23 cellular contexts compared by ENCODE assay signal in the genomic region with DNA sequence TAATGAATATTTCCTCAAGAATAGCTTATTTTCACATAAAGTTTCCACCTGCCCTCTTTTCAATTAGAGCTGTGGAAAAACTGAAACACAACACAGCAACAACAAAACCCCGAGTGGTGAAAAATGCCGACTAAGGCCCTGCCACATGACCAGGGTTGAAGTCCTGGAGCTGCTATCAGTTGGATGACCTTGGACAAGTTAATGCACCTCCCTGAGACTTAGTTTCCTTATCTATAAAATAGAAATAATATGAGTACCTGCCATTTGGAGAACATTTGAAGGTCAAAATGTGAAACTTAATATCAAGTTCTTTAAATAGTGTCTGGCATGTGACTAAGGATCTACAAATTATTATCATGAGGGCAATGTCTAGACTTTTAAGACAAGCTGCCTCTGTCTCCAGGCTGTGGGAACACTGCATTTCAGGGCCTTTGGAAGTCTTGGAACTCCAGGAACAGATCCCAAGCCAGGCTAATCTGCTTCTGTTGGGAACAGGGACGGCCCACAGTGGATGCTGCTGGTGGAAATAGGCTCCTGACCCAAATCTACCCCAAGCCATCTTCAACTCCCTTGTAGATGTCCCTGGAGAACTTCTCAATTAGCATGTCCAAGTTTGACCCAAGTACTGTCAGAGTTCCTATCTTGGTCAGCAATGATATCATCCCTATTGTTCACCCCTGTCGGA.
"Had no signal": no experiment of that assay in that cellular context is flagged by ENCODE, and none has a peak within 500 bp of the region (broad histone marks: within the 10 kb centered on the region; RNA-seq: fewer than 3 reads in every experiment).

No MANE protein-coding gene starts in this region.

- H3K4me1 Mint-ChIP-seq: activated B cell treated with CpG ODN at 0.5 μM for 24 hours; activated CD4-positive, alpha-beta memory T cell treated with anti-CD3 and anti-CD28 coated beads, Interleukin-2, amount 10 ng/mL, durations not matched to agents 7 days and 5 days; activated CD8-positive, alpha-beta memory T cell treated with anti-CD3 and anti-CD28 coated beads, Interleukin-2, amount 10 ng/mL, durations not matched to agents 7 days and 5 days; immature natural killer cell; stimulated activated memory B cell treated with anti-CD40 and anti-IgM and Interleukin-4, amounts not matched to agents 10 μg/mL and 1 μg/mL and 100 μg/mL, for 72 hours had no signal

- H3K27me3 Mint-ChIP-seq: activated CD4-positive, alpha-beta memory T cell treated with anti-CD3 and anti-CD28 coated beads, Interleukin-2, amount 10 ng/mL, durations not matched to agents 7 days and 5 days; activated CD8-positive, alpha-beta memory T cell treated with anti-CD3 and anti-CD28 coated beads, Interleukin-2, amount 10 ng/mL, durations not matched to agents 7 days and 5 days; activated naive CD8-positive, alpha-beta T cell treated with anti-CD3 and anti-CD28 coated beads, Interleukin-2, amount 10 ng/mL, durations not matched to agents 7 days and 5 days; stimulated activated memory B cell treated with anti-CD40 and anti-IgM and Interleukin-4, amounts not matched to agents 10 μg/mL and 1 μg/mL and 100 μg/mL, for 72 hours; T-cell had no signal

- ATAC-seq: activated CD8-positive, alpha-beta memory T cell treated with anti-CD3 and anti-CD28 coated beads, Interleukin-2, amount 10 ng/mL, durations not matched to agents 7 days and 5 days; gastrocnemius medialis; SK-N-SH treated with all-trans-retinoic acid at 6 μM for 48 hours; T-cell had no signal

- DNase-seq: activated B cell treated with CpG ODN at 0.5 μM for 24 hours; activated CD4-positive, alpha-beta memory T cell treated with anti-CD3 and anti-CD28 coated beads, Interleukin-2, amount 10 ng/mL, durations not matched to agents 7 days and 5 days; activated CD4-positive, alpha-beta T cell treated with anti-CD3 and anti-CD28 coated beads for 4 hours; activated CD8-positive, alpha-beta memory T cell treated with anti-CD3 and anti-CD28 coated beads, Interleukin-2, amount 10 ng/mL, durations not matched to agents 7 days and 5 days; activated naive CD8-positive, alpha-beta T cell treated with anti-CD3 and anti-CD28 coated beads, Interleukin-2, amount 10 ng/mL, durations not matched to agents 7 days and 5 days; amygdala; central memory CD4-positive, alpha-beta T cell; gastrocnemius medialis; immature natural killer cell; kidney glomerular epithelial cell; nucleus accumbens; right lobe of liver; SIG-M5; spleen; stimulated activated CD4-positive, alpha-beta T cell treated with anti-CD3 and anti-CD28 coated beads, Interleukin-4, amount 100 ng/mL, for 4 hours; T-cell had no signal

- H3K27ac ChIP-seq: gastrocnemius medialis, right lobe of liver, spleen, tibial nerve had no signal

- H3K9me3 ChIP-seq: gastrocnemius medialis, heart left ventricle, right lobe of liver, spleen, tibial nerve had no signal

- H3K27me3 ChIP-seq: gastrocnemius medialis, heart left ventricle, right lobe of liver, spleen, tibial nerve had no signal

- H3K4me3 ChIP-seq: gastrocnemius medialis, heart left ventricle, right lobe of liver, spleen, tibial nerve had no signal

- FAIRE-seq: colon had no signal

- H3K27ac Mint-ChIP-seq: activated B cell treated with CpG ODN at 0.5 μM for 24 hours; activated CD4-positive, alpha-beta memory T cell treated with anti-CD3 and anti-CD28 coated beads, Interleukin-2, amount 10 ng/mL, durations not matched to agents 7 days and 5 days; activated CD8-positive, alpha-beta memory T cell treated with anti-CD3 and anti-CD28 coated beads, Interleukin-2, amount 10 ng/mL, durations not matched to agents 7 days and 5 days; activated naive CD8-positive, alpha-beta T cell treated with anti-CD3 and anti-CD28 coated beads, Interleukin-2, amount 10 ng/mL, durations not matched to agents 7 days and 5 days; brain; immature natural killer cell; nephron; stimulated activated memory B cell treated with anti-CD40 and anti-IgM and Interleukin-4, amounts not matched to agents 10 μg/mL and 1 μg/mL and 100 μg/mL, for 72 hours; T-cell had no signal

- H3K4me1 ChIP-seq: gastrocnemius medialis, right lobe of liver, spleen, tibial nerve had no signal

- H3K36me3 ChIP-seq: gastrocnemius medialis, heart left ventricle, right lobe of liver, spleen, tibial nerve had no signal

- H3K36me3 Mint-ChIP-seq: activated CD8-positive, alpha-beta memory T cell treated with anti-CD3 and anti-CD28 coated beads, Interleukin-2, amount 10 ng/mL, durations not matched to agents 7 days and 5 days; activated naive CD8-positive, alpha-beta T cell treated with anti-CD3 and anti-CD28 coated beads, Interleukin-2, amount 10 ng/mL, durations not matched to agents 7 days and 5 days; brain had no signal

- H3K9me3 Mint-ChIP-seq: immature natural killer cell had no signal

- H3K4me3 Mint-ChIP-seq: activated B cell treated with CpG ODN at 0.5 μM for 24 hours; activated CD4-positive, alpha-beta memory T cell treated with anti-CD3 and anti-CD28 coated beads, Interleukin-2, amount 10 ng/mL, durations not matched to agents 7 days and 5 days; activated CD8-positive, alpha-beta memory T cell treated with anti-CD3 and anti-CD28 coated beads, Interleukin-2, amount 10 ng/mL, durations not matched to agents 7 days and 5 days; activated naive CD8-positive, alpha-beta T cell treated with anti-CD3 and anti-CD28 coated beads, Interleukin-2, amount 10 ng/mL, durations not matched to agents 7 days and 5 days; brain; immature natural killer cell; nephron; stimulated activated memory B cell treated with anti-CD40 and anti-IgM and Interleukin-4, amounts not matched to agents 10 μg/mL and 1 μg/mL and 100 μg/mL, for 72 hours; T-cell had no signal
